Comparison of ENCODE assay signal across 32 cellular contexts in the genomic region with DNA sequence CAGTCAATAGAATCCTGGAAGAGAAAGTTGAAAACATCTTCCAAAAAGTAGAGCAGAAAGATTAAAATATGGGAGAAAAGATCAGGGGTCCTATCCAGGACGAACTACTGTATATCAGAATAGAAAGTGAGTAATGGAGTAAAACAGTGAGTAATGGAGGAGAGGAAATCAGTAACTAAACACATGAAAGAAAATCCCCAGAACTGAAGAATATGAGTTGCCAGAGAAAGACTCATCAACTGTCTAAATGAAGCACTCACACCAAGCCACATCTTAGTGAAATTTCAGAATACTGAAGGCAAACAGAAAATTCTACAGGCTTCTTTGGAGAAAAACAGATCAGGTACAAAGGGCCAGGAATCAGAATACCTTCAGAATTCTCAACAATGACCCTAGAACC. TPM values are rescaled to one million over a fixed set of nuclear protein-coding genes. Genes with fewer than 3 reads are reported as not detected.
"Had no signal": no experiment of that assay in that cellular context is flagged by ENCODE, and none has a peak within 500 bp of the region (broad histone marks: within the 10 kb centered on the region; RNA-seq: fewer than 3 reads in every experiment).

No MANE protein-coding gene starts in this region.

- ATAC-seq: heart right ventricle; left lung; lower lobe of right lung; naive thymus-derived CD8-positive, alpha-beta T cell; psoas muscle; SK-N-SH treated with all-trans-retinoic acid at 6 μM for 48 hours; stimulated activated memory B cell treated with anti-CD40 and anti-IgM and Interleukin-4, amounts not matched to agents 10 μg/mL and 1 μg/mL and 100 μg/mL, for 72 hours had no signal

- H3K27me3 Mint-ChIP-seq: brain; stimulated activated memory B cell treated with anti-CD40 and anti-IgM and Interleukin-4, amounts not matched to agents 10 μg/mL and 1 μg/mL and 100 μg/mL, for 72 hours had no signal

- H3K4me3 Mint-ChIP-seq: activated naive CD4-positive, alpha-beta T cell treated with anti-CD3 and anti-CD28 coated beads, Interleukin-2, amount 10 ng/mL, durations not matched to agents 7 days and 5 days; brain; naive thymus-derived CD8-positive, alpha-beta T cell; neural progenitor cell; stimulated activated memory B cell treated with anti-CD40 and anti-IgM and Interleukin-4, amounts not matched to agents 10 μg/mL and 1 μg/mL and 100 μg/mL, for 72 hours had no signal

- DNase-seq: activated CD4-positive, alpha-beta T cell treated with anti-CD3 and anti-CD28 coated beads for 4 hours; activated effector memory CD4-positive, alpha-beta T cell treated with anti-CD3 and anti-CD28 coated beads, Interleukin-2, amount 50 U/mL, for 16 hours; activated naive CD4-positive, alpha-beta T cell treated with anti-CD3 and anti-CD28 coated beads, Interleukin-2, amount 10 ng/mL, durations not matched to agents 7 days and 5 days; cerebellar nuclear complex; colonic mucosa; effector CD8-positive, alpha-beta T cell; esophagus squamous epithelium; foreskin melanocyte; heart right ventricle; kidney glomerular epithelial cell; left lung; lower lobe of right lung; mesenchymal stem cell; naive thymus-derived CD8-positive, alpha-beta T cell; occipital lobe; psoas muscle; sigmoid colon; SJCRH30; small intestine; stimulated activated CD4-positive, alpha-beta T cell treated with anti-CD3 and anti-CD28 coated beads, Interleukin-4, amount 100 ng/mL, for 24 hours; T-helper 2 cell had no signal

- H3K4me1 Mint-ChIP-seq: activated naive CD4-positive, alpha-beta T cell treated with anti-CD3 and anti-CD28 coated beads, Interleukin-2, amount 10 ng/mL, durations not matched to agents 7 days and 5 days; brain; naive thymus-derived CD8-positive, alpha-beta T cell; neural progenitor cell; stimulated activated memory B cell treated with anti-CD40 and anti-IgM and Interleukin-4, amounts not matched to agents 10 μg/mL and 1 μg/mL and 100 μg/mL, for 72 hours had no signal

- H3K36me3 Mint-ChIP-seq: activated naive CD4-positive, alpha-beta T cell treated with anti-CD3 and anti-CD28 coated beads, Interleukin-2, amount 10 ng/mL, durations not matched to agents 7 days and 5 days; brain; neural progenitor cell; stimulated activated memory B cell treated with anti-CD40 and anti-IgM and Interleukin-4, amounts not matched to agents 10 μg/mL and 1 μg/mL and 100 μg/mL, for 72 hours had no signal

- H3K27ac Mint-ChIP-seq: activated naive CD4-positive, alpha-beta T cell treated with anti-CD3 and anti-CD28 coated beads, Interleukin-2, amount 10 ng/mL, durations not matched to agents 7 days and 5 days; brain; naive thymus-derived CD8-positive, alpha-beta T cell; neural progenitor cell; stimulated activated memory B cell treated with anti-CD40 and anti-IgM and Interleukin-4, amounts not matched to agents 10 μg/mL and 1 μg/mL and 100 μg/mL, for 72 hours had no signal

RNA-seq across cellular contexts. Expression of a gene that starts 14.9 kb away (rescaled TPM):
- total RNA-seq: ascending aorta; cardiac muscle cell; colonic mucosa; dermis microvascular lymphatic vessel endothelial cell; esophagus squamous epithelium; glomerular endothelial cell; heart right ventricle; left lung; lower lobe of right lung; naive thymus-derived CD8-positive, alpha-beta T cell; occipital lobe; psoas muscle; sigmoid colon; SJCRH30; temporal lobe; tibial nerve; ureter had no signal

RNA-seq across cellular contexts. Expression of a gene that starts 43.3 kb away (rescaled TPM):
- total RNA-seq: ascending aorta; cardiac muscle cell; dermis microvascular lymphatic vessel endothelial cell; glomerular endothelial cell; heart right ventricle; left lung; lower lobe of right lung; naive thymus-derived CD8-positive, alpha-beta T cell; occipital lobe; psoas muscle; sigmoid colon; SJCRH30; tibial nerve; ureter had no signal
